In genomic region chrX:31608651-31609050, GRCh38 we compare ENCODE assay signal across 16 cellular contexts.
"Had no signal": no experiment of that assay in that cellular context is flagged by ENCODE, and none has a peak within 500 bp of the region (broad histone marks: within the 10 kb centered on the region; RNA-seq: fewer than 3 reads in every experiment).

No MANE protein-coding gene starts in this region.

- DNase-seq: activated B cell treated with CpG ODN at 0.5 μM for 24 hours; activated CD4-positive, alpha-beta T cell treated with anti-CD3 and anti-CD28 coated beads, Interleukin-2, amount 10 ng/mL, durations not matched to agents 7 days and 5 days; activated naive CD4-positive, alpha-beta T cell treated with anti-CD3 and anti-CD28 coated beads, Interleukin-2, amount 50 U/mL, for 16 hours; activated T-cell treated with anti-CD3 and anti-CD28 coated beads, Interleukin-2, amount 50 U/mL, for 1 hour; adrenal gland; heart left ventricle; kidney; natural killer cell; stimulated activated CD4-positive, alpha-beta T cell treated with anti-CD3 and anti-CD28 coated beads, Interleukin-4, amount 100 ng/mL, for 1 hour; stimulated activated CD8-positive, alpha-beta memory T cell treated with anti-CD3 and anti-CD28 coated beads, Interleukin-4, amount 100 ng/mL, for 48 hours; stimulated activated naive CD8-positive, alpha-beta T cell treated with anti-CD3 and anti-CD28 coated beads, Interleukin-15, Interleukin-2, amounts not matched to agents 100 U/mL and 50 U/mL, for 24 hours; T-helper 17 cell; upper lobe of left lung had no signal

- H3K36me3 Mint-ChIP-seq: natural killer cell had no signal

- H3K4me3 Mint-ChIP-seq: activated B cell treated with CpG ODN at 0.5 μM for 24 hours; activated CD4-positive, alpha-beta T cell treated with anti-CD3 and anti-CD28 coated beads, Interleukin-2, amount 10 ng/mL, durations not matched to agents 7 days and 5 days; central memory CD8-positive, alpha-beta T cell; natural killer cell; T-helper 17 cell had no signal

- H3K9me3 Mint-ChIP-seq: activated B cell treated with CpG ODN at 0.5 μM for 24 hours; activated CD4-positive, alpha-beta T cell treated with anti-CD3 and anti-CD28 coated beads, Interleukin-2, amount 10 ng/mL, durations not matched to agents 7 days and 5 days; central memory CD8-positive, alpha-beta T cell had no signal

- H3K4me1 ChIP-seq: adrenal gland, suprapubic skin, upper lobe of left lung had no signal

- H3K27ac ChIP-seq: adrenal gland, heart left ventricle, suprapubic skin, upper lobe of left lung had no signal

- H3K27me3 Mint-ChIP-seq: activated B cell treated with CpG ODN at 0.5 μM for 24 hours; activated CD4-positive, alpha-beta T cell treated with anti-CD3 and anti-CD28 coated beads, Interleukin-2, amount 10 ng/mL, durations not matched to agents 7 days and 5 days; central memory CD8-positive, alpha-beta T cell; T-helper 17 cell had no signal

- H3K9me3 ChIP-seq: adrenal gland, heart left ventricle, suprapubic skin, upper lobe of left lung had no signal

- H3K4me1 Mint-ChIP-seq: activated B cell treated with CpG ODN at 0.5 μM for 24 hours; activated CD4-positive, alpha-beta T cell treated with anti-CD3 and anti-CD28 coated beads, Interleukin-2, amount 10 ng/mL, durations not matched to agents 7 days and 5 days; central memory CD8-positive, alpha-beta T cell; natural killer cell; T-helper 17 cell had no signal

- H3K4me3 ChIP-seq: adrenal gland, heart left ventricle, suprapubic skin, upper lobe of left lung had no signal

- H3K36me3 ChIP-seq: adrenal gland, heart left ventricle, suprapubic skin, upper lobe of left lung had no signal

- H3K27ac Mint-ChIP-seq: activated B cell treated with CpG ODN at 0.5 μM for 24 hours; activated CD4-positive, alpha-beta T cell treated with anti-CD3 and anti-CD28 coated beads, Interleukin-2, amount 10 ng/mL, durations not matched to agents 7 days and 5 days; natural killer cell; T-helper 17 cell had no signal

- ATAC-seq: heart left ventricle; natural killer cell; stimulated activated naive CD8-positive, alpha-beta T cell treated with anti-CD3 and anti-CD28 coated beads, Interleukin-15, Interleukin-2, amounts not matched to agents 100 U/mL and 50 U/mL, for 24 hours; T-helper 17 cell had no signal

- FAIRE-seq: TTC549 had no signal

- H3K27me3 ChIP-seq: adrenal gland, suprapubic skin, upper lobe of left lung had no signal
